ENCODE assay signal across 1 cellular context in the genomic region with DNA sequence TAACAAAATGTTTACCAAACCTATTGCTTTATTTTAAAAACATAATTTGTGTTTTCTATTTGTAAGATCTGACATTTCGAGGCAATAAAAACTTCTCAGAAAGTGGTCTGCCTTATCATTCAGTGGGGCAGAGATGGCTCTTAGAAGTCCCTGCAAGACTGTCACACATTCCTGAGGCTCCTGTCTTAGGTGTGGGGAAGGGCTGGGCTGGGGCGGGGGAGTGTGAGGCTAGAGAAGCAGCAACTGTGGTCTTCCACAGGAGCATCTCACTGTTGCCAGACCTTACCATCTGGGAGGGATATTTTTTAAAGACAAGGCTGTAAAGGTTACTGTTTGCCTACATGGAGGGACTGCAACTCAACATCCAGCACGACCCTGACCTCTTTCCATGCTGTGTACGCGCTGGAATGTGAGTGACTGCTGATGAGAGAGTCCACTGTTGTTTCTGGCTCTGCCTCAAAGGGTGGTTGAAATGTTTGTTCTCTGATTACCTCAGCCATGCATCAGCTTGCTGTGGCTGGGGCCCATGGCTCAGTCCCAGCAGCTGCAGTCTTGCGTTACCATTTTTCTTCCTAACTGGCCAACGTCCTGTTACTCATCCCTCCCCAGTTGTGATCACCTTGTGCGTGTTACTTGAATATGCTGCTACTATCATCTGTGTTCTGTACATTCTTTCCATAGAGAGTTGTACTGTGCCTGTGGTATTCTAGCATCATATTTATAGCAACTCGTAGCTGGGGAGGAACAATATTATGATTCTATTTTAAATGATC.
A peak's percentile ranks its signal among the peaks of the same experiment; 100 is the strongest.
TF ChIP-seq lines count a peak whose summit lies in the region.

No MANE protein-coding gene starts in this region.

TF ChIP-seq in A549, 52 proteins besides CTCF, POLR2A, EP300 and RAD21 (continued from another document):
- TF ChIP-seq RCOR1 (IDR thresholded peaks at IDR 0.05; ENCODE audit: low read depth, low read length) (no peak), PHF8 (IDR thresholded peaks at IDR 0.05; ENCODE audit: borderline replicate concordance, low read depth) (no peak), EHMT2 (IDR thresholded peaks at IDR 0.05; ENCODE audit: low read depth) (no peak), FOSL2 (IDR thresholded peaks at IDR 0.05) (peak; percentile 14; the same call in 1 of the 2 replicates), FOSL2 (CRISPR knock-in tag; IDR thresholded peaks at IDR 0.05) (peak; percentile 55), HOXB13 (CRISPR knock-in tag; IDR thresholded peaks at IDR 0.05; ENCODE audit: low read depth) (no peak), JUNB (IDR thresholded peaks at IDR 0.05) (peak; percentile 57), HDAC2 (IDR thresholded peaks at IDR 0.05) (no peak), HOXB5 (CRISPR knock-in tag; IDR thresholded peaks at IDR 0.05) (no peak)
- TF ChIP-seq, protein P1, sequence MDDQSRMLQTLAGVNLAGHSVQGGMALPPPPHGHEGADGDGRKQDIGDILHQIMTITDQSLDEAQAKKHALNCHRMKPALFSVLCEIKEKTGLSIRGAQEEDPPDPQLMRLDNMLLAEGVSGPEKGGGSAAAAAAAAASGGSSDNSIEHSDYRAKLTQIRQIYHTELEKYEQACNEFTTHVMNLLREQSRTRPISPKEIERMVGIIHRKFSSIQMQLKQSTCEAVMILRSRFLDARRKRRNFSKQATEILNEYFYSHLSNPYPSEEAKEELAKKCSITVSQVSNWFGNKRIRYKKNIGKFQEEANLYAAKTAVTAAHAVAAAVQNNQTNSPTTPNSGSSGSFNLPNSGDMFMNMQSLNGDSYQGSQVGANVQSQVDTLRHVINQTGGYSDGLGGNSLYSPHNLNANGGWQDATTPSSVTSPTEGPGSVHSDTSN (IDR thresholded peaks at IDR 0.05) = no peak
- TF ChIP-seq, protein P2, sequence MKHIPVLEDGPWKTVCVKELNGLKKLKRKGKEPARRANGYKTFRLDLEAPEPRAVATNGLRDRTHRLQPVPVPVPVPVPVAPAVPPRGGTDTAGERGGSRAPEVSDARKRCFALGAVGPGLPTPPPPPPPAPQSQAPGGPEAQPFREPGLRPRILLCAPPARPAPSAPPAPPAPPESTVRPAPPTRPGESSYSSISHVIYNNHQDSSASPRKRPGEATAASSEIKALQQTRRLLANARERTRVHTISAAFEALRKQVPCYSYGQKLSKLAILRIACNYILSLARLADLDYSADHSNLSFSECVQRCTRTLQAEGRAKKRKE (CRISPR knock-in tag; IDR thresholded peaks at IDR 0.05; ENCODE audit: low read depth) = no peak
- TF ChIP-seq, protein P3, sequence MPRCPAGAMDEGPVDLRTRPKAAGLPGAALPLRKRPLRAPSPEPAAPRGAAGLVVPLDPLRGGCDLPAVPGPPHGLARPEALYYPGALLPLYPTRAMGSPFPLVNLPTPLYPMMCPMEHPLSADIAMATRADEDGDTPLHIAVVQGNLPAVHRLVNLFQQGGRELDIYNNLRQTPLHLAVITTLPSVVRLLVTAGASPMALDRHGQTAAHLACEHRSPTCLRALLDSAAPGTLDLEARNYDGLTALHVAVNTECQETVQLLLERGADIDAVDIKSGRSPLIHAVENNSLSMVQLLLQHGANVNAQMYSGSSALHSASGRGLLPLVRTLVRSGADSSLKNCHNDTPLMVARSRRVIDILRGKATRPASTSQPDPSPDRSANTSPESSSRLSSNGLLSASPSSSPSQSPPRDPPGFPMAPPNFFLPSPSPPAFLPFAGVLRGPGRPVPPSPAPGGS (IDR thresholded peaks at IDR 0.05) = 0 out of 3 replicates have a peak, but pooled peaks have one; percentile 53
